ENCODE assay signal across 11 cellular contexts in the genomic region with DNA sequence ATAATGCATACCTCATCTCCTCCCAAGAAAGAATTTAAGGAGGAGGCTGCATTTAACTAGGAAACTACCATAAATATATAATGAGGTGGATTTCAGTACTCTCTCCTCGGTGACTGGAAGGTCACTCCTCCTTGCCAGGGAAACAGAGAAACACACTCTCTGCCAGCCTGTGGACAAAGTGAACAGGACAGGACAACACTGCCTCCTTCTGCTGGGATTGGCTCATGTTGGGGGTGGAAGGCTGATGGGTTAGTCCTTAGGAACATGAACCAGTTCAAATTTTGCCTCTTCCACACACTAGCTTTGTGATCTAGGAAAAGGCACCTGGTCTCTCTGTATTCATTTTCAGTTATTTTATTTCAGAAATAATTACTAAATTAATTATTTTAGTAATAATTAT. TPM values are rescaled to one million over a fixed set of nuclear protein-coding genes. Genes with fewer than 3 reads are reported as not detected.
DNase-seq lines count a peak whose midpoint lies in the region; ATAC-seq and TF ChIP-seq lines count a peak whose summit lies in the region.
"Had no signal": no experiment of that assay in that cellular context is flagged by ENCODE, and none has a peak within 500 bp of the region (broad histone marks: within the 10 kb centered on the region; RNA-seq: fewer than 3 reads in every experiment).

No MANE protein-coding gene starts in this region.

- H3K27me3 ChIP-seq in BE2C (no peaks in the 10 kb centered on the region), vagina (no peaks in the 10 kb centered on the region)

- peak; percentile 72 for ATAC-seq in left lobe of liver
- no peak for ATAC-seq in GM21381 (IDR thresholded peaks at IDR 0.05; ENCODE audit: unreplicated experiment)

- no peak for TF ChIP-seq POLR2A in vagina (IDR thresholded peaks at IDR 0.05)

- H3K9me3 ChIP-seq in BE2C (no peaks in the 10 kb centered on the region), vagina (no peaks in the 10 kb centered on the region)

- H3K36me3 ChIP-seq in BE2C: no peaks in the 10 kb centered on the region
- no peaks in the 10 kb centered on the region for H3K36me3 ChIP-seq in vagina

- no peak overlapping the region for H3K27ac Mint-ChIP-seq in chondrocyte (ENCODE audit: unreplicated experiment)

- H3K36me3 Mint-ChIP-seq in chondrocyte (ENCODE audit: low read depth): no peaks in the 10 kb centered on the region

- H3K4me1 ChIP-seq in BE2C (no peaks in the 10 kb centered on the region), vagina (no peaks in the 10 kb centered on the region)

- no peaks in the 10 kb centered on the region for H3K9me3 Mint-ChIP-seq in chondrocyte (ENCODE audit: low read depth)

- no peak overlapping the region for H3K4me3 ChIP-seq in BE2C (ENCODE audit: low read depth, low read length)
- no peak overlapping the region for H3K4me3 ChIP-seq in vagina

- no peak overlapping the region for H3K27ac ChIP-seq in vagina

- no peak overlapping the region for H3K4me3 Mint-ChIP-seq in chondrocyte (ENCODE audit: unreplicated experiment)

- intact Hi-C loops in vagina (cut with DNase I): no loop called here

- TF ChIP-seq CTCF in BE2C (IDR thresholded peaks at IDR 0.05; ENCODE audit: low read depth, low read length) (peak; percentile 5; the same call in 1 of the 2 replicates), chondrocyte (IDR thresholded peaks at IDR 0.05) (peak; percentile 50), vagina (IDR thresholded peaks at IDR 0.05) (peak in 1 of 3 experiments; percentile 22)

- DNase-seq in BE2C (no peak), LoVo (ENCODE audit: low spot score) (peak; percentile 48), chondrocyte (ENCODE audit: low spot score) (no peak), left lobe of liver (ENCODE audit: low spot score) (peak; percentile 51), NCI-H146 treated with DMSO at 0.1 percent for 48 hours (lab: John Stamatoyannopoulos, UW; ENCODE audit: unreplicated experiment) (no peak), vagina (ENCODE audit: extremely low spot score in 2 of 2) (no peak), NCI-H510A (lab: John Stamatoyannopoulos, UW) (no peak)
- DNase-seq: DMS79; stimulated activated CD8-positive, alpha-beta memory T cell treated with anti-CD3 and anti-CD28 coated beads, Interleukin-4, amount 100 ng/mL, for 48 hours had no signal

- H3K4me1 Mint-ChIP-seq in chondrocyte (ENCODE audit: low read depth): no peaks in the 10 kb centered on the region

- peaks cover 10% of the 10 kb centered on the region for H3K27me3 Mint-ChIP-seq in chondrocyte (ENCODE audit: low read depth)

RNA-seq across cellular contexts. Expression of a gene that starts 50.6 kb away (rescaled TPM):
- polyA plus RNA-seq in BE2C (2012; ENCODE audit: insufficient read depth, insufficient read length, low read depth): 0.06 TPM
- total RNA-seq in chondrocyte (not detected in 3 replicates), left lobe of liver (28.3 TPM), vagina (41.7 TPM)
- total RNA-seq: endothelial cell of umbilical vein had no signal
- polyA plus RNA-seq: endothelial cell of umbilical vein had no signal

Comparison
In these comparisons a context has a peak if more than half of its experiments do, and no peak if none do; other contexts are left out.
1. DNase-seq: peak in LoVo (single experiment) and left lobe of liver (single experiment); none in BE2C (single experiment), chondrocyte (single experiment), NCI-H146 treated with DMSO at 0.1 percent for 48 hours (single experiment), vagina (0 of 2) and NCI-H510A (single experiment).
2. RNA of a gene that starts 50.6 kb away (total RNA-seq): 41.7 TPM in vagina (single experiment) and 28.3 TPM in left lobe of liver (single experiment); not detected in chondrocyte; every median in the first group is over 10 times any median in the second.